Comparison of ENCODE assay signal across 4 cellular contexts in the genomic region with DNA sequence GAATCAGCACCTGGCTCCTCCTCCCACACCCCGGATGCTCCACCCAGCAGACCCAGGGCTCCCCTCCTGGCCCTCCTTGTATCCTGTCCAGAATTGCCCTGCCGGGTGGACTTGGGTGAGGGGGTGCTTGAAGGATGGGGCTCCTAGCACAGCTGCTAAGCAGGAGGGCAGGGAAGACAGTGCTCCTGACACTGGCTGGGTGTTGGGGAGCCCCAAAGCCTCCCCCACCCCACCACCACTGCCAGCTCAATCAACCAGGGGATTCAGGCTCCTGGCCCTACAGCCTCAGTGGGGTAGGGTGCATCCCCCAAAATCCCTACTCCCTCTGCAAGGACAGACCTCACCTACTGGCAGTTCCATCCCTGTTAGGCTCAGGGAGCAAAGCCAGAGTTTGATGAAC. TPM values are rescaled to one million over a fixed set of nuclear protein-coding genes. Genes with fewer than 3 reads are reported as not detected.
"Had no signal": no experiment of that assay in that cellular context is flagged by ENCODE, and none has a peak within 500 bp of the region (broad histone marks: within the 10 kb centered on the region; RNA-seq: fewer than 3 reads in every experiment).

No MANE protein-coding gene starts in this region.

- H3K4me3 ChIP-seq: GM12878 had no signal

- DNase-seq: GDM1, GF-D8 had no signal

RNA-seq across cellular contexts. Expression of gene CYP4F11, which starts 2.6 kb away (rescaled TPM):
- total RNA-seq: GM12878 had no signal

RNA-seq across cellular contexts. Expression of gene OR10H4, which starts 11.9 kb away (rescaled TPM):
- total RNA-seq: G401, GM12878 had no signal
